ENCODE assay signal across 14 cellular contexts in the genomic region with DNA sequence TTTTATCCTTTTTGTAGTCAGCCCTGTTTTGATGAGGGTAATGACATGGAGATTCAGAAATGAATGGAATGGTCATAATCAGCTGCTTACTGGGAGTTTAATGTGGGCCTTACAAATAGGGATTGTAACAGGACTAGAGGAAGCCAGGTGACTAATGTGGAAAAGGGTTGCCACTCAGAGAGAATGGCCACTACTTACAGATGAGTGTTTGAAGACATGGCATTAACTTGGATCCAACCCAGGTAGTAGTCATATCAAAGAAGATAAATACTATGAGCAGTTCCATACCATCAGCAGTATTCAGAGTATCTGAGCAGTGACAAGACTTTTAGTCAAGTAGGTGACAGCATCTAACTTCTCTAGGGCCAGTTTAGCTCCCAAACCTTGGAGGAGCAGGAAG.
A peak's percentile ranks its signal among the peaks of the same experiment; 100 is the strongest.
DNase-seq lines count a peak whose midpoint lies in the region; ATAC-seq and TF ChIP-seq lines count a peak whose summit lies in the region.
"Had no signal": no experiment of that assay in that cellular context is flagged by ENCODE, and none has a peak within 500 bp of the region (broad histone marks: within the 10 kb centered on the region; RNA-seq: fewer than 3 reads in every experiment).

No MANE protein-coding gene starts in this region.

- in situ Hi-C loops in Panc1 (cut with HindIII; ENCODE audit: low pct_unique_long_range_greater_than_20kb, low sequenced_read_pairs), result no loop called here

- H3K4me1 Mint-ChIP-seq in activated CD4-positive, alpha-beta memory T cell treated with anti-CD3 and anti-CD28 coated beads for 36 hours (ENCODE audit: low read depth), result peaks cover 73% of the 10 kb centered on the region
- peaks cover 41% of the 10 kb centered on the region for H3K4me1 Mint-ChIP-seq in activated CD4-positive, alpha-beta memory T cell treated with anti-CD3 and anti-CD28 coated beads, Interleukin-2, amount 10 ng/mL, durations not matched to agents 7 days and 5 days

- DNase-seq in activated CD4-positive, alpha-beta memory T cell treated with anti-CD3 and anti-CD28 coated beads for 36 hours, result no peak
- DNase-seq in activated CD4-positive, alpha-beta memory T cell treated with anti-CD3 and anti-CD28 coated beads, Interleukin-2, amount 10 ng/mL, durations not matched to agents 7 days and 5 days, result no peak
- DNase-seq in Panc1 (ENCODE audit: low read depth, low spot score), result no peak
- DNase-seq in epithelial cell of prostate (ENCODE audit: low read depth, low spot score), result peak; percentile 29
- DNase-seq in HUDEP-2 (lab: John Stamatoyannopoulos, UW; ENCODE audit: unreplicated experiment in 76 of 76), result no peak
- DNase-seq in NCI-H82 (lab: John Stamatoyannopoulos, UW), result no peak
- DNase-seq in RPMI8226, result no peak
- DNase-seq: ACHN, lower lobe of right lung, MV-4-11, NCI-H2171 treated with DMSO at 0.1 percent for 48 hours had no signal

- no peaks in the 10 kb centered on the region for H3K27me3 Mint-ChIP-seq in activated CD4-positive, alpha-beta memory T cell treated with anti-CD3 and anti-CD28 coated beads for 36 hours
- H3K27me3 Mint-ChIP-seq in activated CD4-positive, alpha-beta memory T cell treated with anti-CD3 and anti-CD28 coated beads, Interleukin-2, amount 10 ng/mL, durations not matched to agents 7 days and 5 days, result no peaks in the 10 kb centered on the region

- BruUV-seq in Panc1 (replicated peaks; lab: Mats Ljungman, UMichigan), result TSS peak; percentile 10

- peaks cover 64% of the 10 kb centered on the region for H3K36me3 Mint-ChIP-seq in activated CD4-positive, alpha-beta memory T cell treated with anti-CD3 and anti-CD28 coated beads for 36 hours
- peaks cover 81% of the 10 kb centered on the region for H3K36me3 Mint-ChIP-seq in activated CD4-positive, alpha-beta memory T cell treated with anti-CD3 and anti-CD28 coated beads, Interleukin-2, amount 10 ng/mL, durations not matched to agents 7 days and 5 days (ENCODE audit: low read depth)

- H3K27ac ChIP-seq in Panc1 (ENCODE audit: low read length) (no peak overlapping the region), epithelial cell of prostate (peak overlapping the region; percentile 18), neutrophil (peak overlapping the region; percentile 60)
- H3K27ac ChIP-seq: hepatocyte, lower lobe of right lung, parathyroid adenoma had no signal

- TF ChIP-seq CTCF in Panc1 (IDR thresholded peaks at IDR 0.05), result no peak
- TF ChIP-seq CTCF in neutrophil (IDR thresholded peaks at IDR 0.05), result no peak

- intact Hi-C loops in activated CD4-positive, alpha-beta memory T cell treated with anti-CD3 and anti-CD28 coated beads for 36 hours (cut with micrococcal nuclease), result no loop called here
- intact Hi-C loops in Panc1 (cut with micrococcal nuclease; ENCODE audit: unreplicated experiment), result no loop called here

- H3K9me3 ChIP-seq in Panc1 (ENCODE audit: control insufficient read depth, insufficient read depth, low read depth, low read length), result no peaks in the 10 kb centered on the region
- no peaks in the 10 kb centered on the region for H3K9me3 ChIP-seq in neutrophil
- H3K9me3 ChIP-seq: lower lobe of right lung had no signal

- POLR2A ChIA-PET in activated CD4-positive, alpha-beta memory T cell treated with anti-CD3 and anti-CD28 coated beads for 36 hours (lab: Charles Lee), result no interaction called here
- POLR2A ChIA-PET in activated CD4-positive, alpha-beta memory T cell treated with anti-CD3 and anti-CD28 coated beads, Interleukin-2, amount 10 ng/mL, durations not matched to agents 7 days and 5 days (lab: Charles Lee), result interaction anchor here (1.2 kb wide), 1 partner anchor 160 kb away, joined by 3 read pairs; no protein-coding TSS in a partner anchor
- POLR2A ChIA-PET in Panc1 (lab: Charles Lee), result interaction anchor here (0.6 kb wide), 1 partner anchor 792 kb away, joined by 6 read pairs; no protein-coding TSS in a partner anchor

- CTCF ChIA-PET in activated CD4-positive, alpha-beta memory T cell treated with anti-CD3 and anti-CD28 coated beads for 36 hours (lab: Charles Lee), result interaction anchor here (0.6 to 1.4 kb wide), 2 partner anchors 84 to 107 kb away, joined by 3 to 4 read pairs; no protein-coding TSS in a partner anchor
- CTCF ChIA-PET in activated CD4-positive, alpha-beta memory T cell treated with anti-CD3 and anti-CD28 coated beads, Interleukin-2, amount 10 ng/mL, durations not matched to agents 7 days and 5 days (lab: Charles Lee), result no interaction called here
- CTCF ChIA-PET in Panc1 (lab: Charles Lee), result no interaction called here

- H3K4me3 ChIP-seq in Panc1 (ENCODE audit: low read depth in 2 of 2, low read length in 2 of 2), result no peak overlapping the region
- no peak overlapping the region for H3K4me3 ChIP-seq in neutrophil (ENCODE audit: low read depth in 1 of 2, low read length in 1 of 2)
- H3K4me3 ChIP-seq: hepatocyte, lower lobe of right lung had no signal

- H3K27ac Mint-ChIP-seq in activated CD4-positive, alpha-beta memory T cell treated with anti-CD3 and anti-CD28 coated beads for 36 hours, result peak overlapping the region; percentile 61
- H3K27ac Mint-ChIP-seq in activated CD4-positive, alpha-beta memory T cell treated with anti-CD3 and anti-CD28 coated beads, Interleukin-2, amount 10 ng/mL, durations not matched to agents 7 days and 5 days, result no peak overlapping the region

- H3K4me3 Mint-ChIP-seq in activated CD4-positive, alpha-beta memory T cell treated with anti-CD3 and anti-CD28 coated beads for 36 hours, result no peak overlapping the region
- H3K4me3 Mint-ChIP-seq in activated CD4-positive, alpha-beta memory T cell treated with anti-CD3 and anti-CD28 coated beads, Interleukin-2, amount 10 ng/mL, durations not matched to agents 7 days and 5 days, result no peak overlapping the region

- no peaks in the 10 kb centered on the region for H3K27me3 ChIP-seq in Panc1 (ENCODE audit: control insufficient read depth, insufficient read depth, low read length)
- no peaks in the 10 kb centered on the region for H3K27me3 ChIP-seq in neutrophil
- H3K27me3 ChIP-seq: hepatocyte had no signal

- H3K4me1 ChIP-seq in Panc1 (ENCODE audit: control insufficient read depth, insufficient read depth, low read length) (no peaks in the 10 kb centered on the region), neutrophil (ENCODE audit: control insufficient read depth in 1 of 2, insufficient read depth in 1 of 2, low read depth in 1 of 2, low read length in 1 of 2) (no peaks in the 10 kb centered on the region)
- H3K4me1 ChIP-seq: parathyroid adenoma had no signal

- ATAC-seq in Panc1, result no peak

- peaks cover 16% of the 10 kb centered on the region for H3K9me3 Mint-ChIP-seq in activated CD4-positive, alpha-beta memory T cell treated with anti-CD3 and anti-CD28 coated beads for 36 hours
- peaks cover 12% of the 10 kb centered on the region for H3K9me3 Mint-ChIP-seq in activated CD4-positive, alpha-beta memory T cell treated with anti-CD3 and anti-CD28 coated beads, Interleukin-2, amount 10 ng/mL, durations not matched to agents 7 days and 5 days

- H3K36me3 ChIP-seq in Panc1 (ENCODE audit: control insufficient read depth, insufficient read depth, low read length) (0 out of 2 replicates have a peak, but pooled peaks cover 3% of the 10 kb centered on the region), neutrophil (peaks cover 51% of the 10 kb centered on the region)
